In the genomic region with DNA sequence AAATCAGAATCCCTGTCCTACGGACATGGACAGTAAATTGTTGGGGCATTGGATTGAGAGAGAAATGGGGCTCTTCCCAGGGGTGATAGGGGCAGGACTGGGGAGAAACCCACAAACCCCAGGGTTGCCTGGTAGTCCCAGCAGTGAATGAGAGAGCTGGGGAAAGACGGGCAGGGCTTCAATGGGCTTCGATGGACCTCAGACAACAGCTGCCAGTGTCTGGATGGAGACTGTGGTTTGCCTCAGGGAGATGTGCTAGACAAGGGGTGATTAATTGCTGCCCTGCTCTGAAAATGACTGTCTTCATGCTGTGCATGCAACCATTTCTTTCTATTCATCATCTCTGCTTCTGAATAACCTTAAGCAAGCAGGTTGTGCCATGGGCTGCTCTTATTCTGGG, we compare ENCODE assay signal across 11 cellular contexts. TPM values are rescaled to one million over a fixed set of nuclear protein-coding genes. Genes with fewer than 3 reads are reported as not detected.
A peak's percentile ranks its signal among the peaks of the same experiment; 100 is the strongest.
DNase-seq lines count a peak whose midpoint lies in the region; ATAC-seq and TF ChIP-seq lines count a peak whose summit lies in the region.
"Had no signal": no experiment of that assay in that cellular context is flagged by ENCODE, and none has a peak within 500 bp of the region (broad histone marks: within the 10 kb centered on the region; RNA-seq: fewer than 3 reads in every experiment).

No MANE protein-coding gene starts in this region.

- H4K20me1 ChIP-seq in GM23338 (replicated peaks; ENCODE audit: insufficient read depth), result no peaks in the 10 kb centered on the region

- H3K4me1 ChIP-seq in GM23338 (ENCODE audit: insufficient read depth), result peaks cover 16% of the 10 kb centered on the region

- no peak for DNase-seq in activated CD4-positive, CD25-positive, alpha-beta regulatory T cell treated with anti-CD3 and anti-CD28 coated beads, Interleukin-2, amount 50 U/mL, for 72 hours
- DNase-seq in KBM-7, result peak; percentile 35
- peak; percentile 90 for DNase-seq in myocyte (ENCODE audit: low read depth)
- no peak for DNase-seq in GM23338 (ENCODE audit: low spot score)
- no peak for DNase-seq in globus pallidus (ENCODE audit: low spot score)
- DNase-seq: cortex of kidney, occipital lobe had no signal

- TF ChIP-seq CTCF in GM23338 (conservative IDR thresholded peaks at IDR 0.05; ENCODE audit: low read depth in 2 of 2), result no peak

- no peak overlapping the region for H3K4me3 Mint-ChIP-seq in GM23338

- no peaks in the 10 kb centered on the region for H3K9me2 ChIP-seq in GM23338 (ENCODE audit: insufficient read depth)

- no peaks in the 10 kb centered on the region for H3K36me3 Mint-ChIP-seq in GM23338 (ENCODE audit: low read depth)

- H3K27ac ChIP-seq in GM23338 (ENCODE audit: low read depth), result no peak overlapping the region

- in situ Hi-C loops in KBM-7 (cut with MboI; ENCODE audit: low pct_unique_long_range_greater_than_20kb, low sequenced_read_pairs), result no loop called here

- H3K27me3 Mint-ChIP-seq in GM23338 (ENCODE audit: insufficient read depth, low read depth, poor library complexity), result peaks cover 3% of the 10 kb centered on the region

- no peaks in the 10 kb centered on the region for H3K36me3 ChIP-seq in GM23338 (ENCODE audit: insufficient read depth)

- peak; percentile 75 to 80 for ATAC-seq in activated CD4-positive, CD25-positive, alpha-beta regulatory T cell treated with anti-CD3 and anti-CD28 coated beads, Interleukin-2, amount 50 U/mL, for 24 hours
- ATAC-seq in GM21423 (IDR thresholded peaks at IDR 0.05; ENCODE audit: unreplicated experiment) (peak; percentile 60), HG02763 (IDR thresholded peaks at IDR 0.05; ENCODE audit: unreplicated experiment) (no peak), GM23338 (no peak)
- ATAC-seq: Panc1 had no signal

- H2AFZ ChIP-seq in GM23338, result no peak overlapping the region

- no peak overlapping the region for H3K4me2 ChIP-seq in GM23338

- H3K27me3 ChIP-seq in GM23338 (ENCODE audit: insufficient read depth), result 0 out of 2 replicates have a peak, but pooled peaks cover 7% of the 10 kb centered on the region

- no peaks in the 10 kb centered on the region for H3F3A ChIP-seq in GM23338 (replicated peaks; ENCODE audit: low read depth)

- H3K4me1 Mint-ChIP-seq in GM23338, result peaks cover 24% of the 10 kb centered on the region

- no peak overlapping the region for H3K27ac Mint-ChIP-seq in GM23338

- H3K9me3 Mint-ChIP-seq in GM23338, result no peaks in the 10 kb centered on the region

- no peak overlapping the region for H3K4me3 ChIP-seq in GM23338

- no peaks in the 10 kb centered on the region for H3K79me2 ChIP-seq in GM23338 (replicated peaks; ENCODE audit: insufficient read depth)

TF ChIP-seq in GM23338, 12 proteins besides CTCF, POLR2A, EP300 and RAD21:
- TF ChIP-seq CREB1 (CRISPR knock-in tag; IDR thresholded peaks at IDR 0.05; ENCODE audit: low read depth), result no peak
- TF ChIP-seq POLR2AphosphoS5 (IDR thresholded peaks at IDR 0.05; ENCODE audit: low read depth), result no peak
- TF ChIP-seq NANOG (IDR thresholded peaks at IDR 0.05; ENCODE audit: borderline replicate concordance), result no peak
- TF ChIP-seq EZH2 (IDR thresholded peaks at IDR 0.05; ENCODE audit: low read depth, unreplicated experiment), result no peak
- no peak for TF ChIP-seq ZNF114 (CRISPR knock-in tag; IDR thresholded peaks at IDR 0.05)
- no peak for TF ChIP-seq EZH2phosphoT487 (IDR thresholded peaks at IDR 0.05; ENCODE audit: unreplicated experiment)
- TF ChIP-seq STAT1 (IDR thresholded peaks at IDR 0.05; ENCODE audit: unreplicated experiment), result no peak

RNA-seq across cellular contexts. Expression of a gene that starts 7.4 kb away (rescaled TPM):
- total RNA-seq in myocyte, result not detected in 2 replicates
- not detected for polyA plus RNA-seq in myocyte (2012)
- total RNA-seq in GM23338 (2014; rRNA removed; shearing (Covaris generic)), result not detected in 2 replicates
- not detected in 2 replicates for polyA plus RNA-seq in GM23338 (2016; fragmentation: Nextera tagmentation; extraction: Ambion mirVana)
- total RNA-seq: occipital lobe had no signal

RNA-seq across cellular contexts. Expression of a gene that starts 14.5 kb away (rescaled TPM):
- 0.05 and 0.24 TPM in 2 replicates for total RNA-seq in myocyte
- polyA plus RNA-seq in myocyte (2012), result 0.13 TPM
- total RNA-seq in GM23338 (2014; rRNA removed; shearing (Covaris generic)), result 41.2 and 43.9 TPM in 2 replicates
- polyA plus RNA-seq in GM23338 (2016; fragmentation: Nextera tagmentation; extraction: Ambion mirVana), result 25.2 and 25.3 TPM in 2 replicates

Comparison
In these comparisons a context has a peak if more than half of its experiments do, and no peak if none do; other contexts are left out.
1. ATAC-seq: peak in activated CD4-positive, CD25-positive, alpha-beta regulatory T cell treated with anti-CD3 and anti-CD28 coated beads, Interleukin-2, amount 50 U/mL, for 24 hours (2 of 2) and GM21423 (single experiment); none in HG02763 (single experiment) and GM23338 (single experiment).
2. DNase-seq: peak in KBM-7 (single experiment) and myocyte (single experiment); none in activated CD4-positive, CD25-positive, alpha-beta regulatory T cell treated with anti-CD3 and anti-CD28 coated beads, Interleukin-2, amount 50 U/mL, for 72 hours (single experiment), GM23338 (single experiment) and globus pallidus (single experiment).
3. RNA of a gene that starts 14.5 kb away (total RNA-seq): 41.2 to 43.9 TPM in GM23338; 0.05 to 0.24 TPM in myocyte; every median in the first group is over 10 times any median in the second.